In genomic region chr6:155444120-155444917, GRCh38 we compare ENCODE assay signal across 1 cellular context.
TF ChIP-seq lines count a peak whose summit lies in the region.

No MANE protein-coding gene starts in this region.

TF ChIP-seq in HepG2, 621 proteins besides CTCF, POLR2A, EP300 and RAD21 (continued from another document and continues in another):
- no peak for TF ChIP-seq ZNF142 (CRISPR knock-in tag; IDR thresholded peaks at IDR 0.05)
- no peak for TF ChIP-seq ZNF740 (CRISPR knock-in tag; IDR thresholded peaks at IDR 0.05)
- no peak for TF ChIP-seq ZBTB10 (CRISPR knock-in tag; IDR thresholded peaks at IDR 0.05; ENCODE audit: borderline replicate concordance)
- no peak for TF ChIP-seq IRF9 (CRISPR knock-in tag; IDR thresholded peaks at IDR 0.05; ENCODE audit: borderline replicate concordance)
- TF ChIP-seq LCORL (IDR thresholded peaks at IDR 0.05): no peak
- TF ChIP-seq LCORL (CRISPR knock-in tag; IDR thresholded peaks at IDR 0.05): peak; percentile 88
- no peak for TF ChIP-seq ZNF720 (CRISPR knock-in tag; IDR thresholded peaks at IDR 0.05)
- TF ChIP-seq AKAP8 (CRISPR knock-in tag; IDR thresholded peaks at IDR 0.05): no peak
- TF ChIP-seq NFRKB (IDR thresholded peaks at IDR 0.05): no peak
- no peak for TF ChIP-seq SPEN (CRISPR knock-in tag; IDR thresholded peaks at IDR 0.05; ENCODE audit: low read depth)
- TF ChIP-seq ZNF761 (CRISPR knock-in tag; conservative IDR thresholded peaks at IDR 0.05): peak; percentile 71; the same call in 1 of the 2 replicates
- no peak for TF ChIP-seq ZNF766 (CRISPR knock-in tag; IDR thresholded peaks at IDR 0.05; ENCODE audit: borderline replicate concordance)
- TF ChIP-seq ARNT (IDR thresholded peaks at IDR 0.05): peak; percentile 94; the same call in 1 of the 2 replicates
- peak; percentile 58 for TF ChIP-seq SP5 (CRISPR knock-in tag; IDR thresholded peaks at IDR 0.05; ENCODE audit: borderline replicate concordance, low read depth)
- no peak for TF ChIP-seq GTF2F1 (IDR thresholded peaks at IDR 0.05; ENCODE audit: low read length)
- TF ChIP-seq PAXIP1 (CRISPR knock-in tag; conservative IDR thresholded peaks at IDR 0.05): peak; percentile 91
- no peak for TF ChIP-seq ZNF350 (CRISPR knock-in tag; IDR thresholded peaks at IDR 0.05; ENCODE audit: borderline replicate concordance, low read depth)
- TF ChIP-seq ZNF660 (CRISPR knock-in tag; IDR thresholded peaks at IDR 0.05; ENCODE audit: borderline replicate concordance, low read depth): no peak
- TF ChIP-seq ZNF510 (CRISPR knock-in tag; IDR thresholded peaks at IDR 0.05; ENCODE audit: low read depth): peak; percentile 56; the same call in 1 of the 2 replicates
- no peak for TF ChIP-seq SRF (IDR thresholded peaks at IDR 0.05; ENCODE audit: low read depth, low read length)
- peak; percentile 91 for TF ChIP-seq SOX13 (IDR thresholded peaks at IDR 0.05)
- peak in 1 of 2 experiments; percentile 97; a peak in 2 of 4 replicates for TF ChIP-seq SOX13 (CRISPR knock-in tag; conservative IDR thresholded peaks at IDR 0.05 in 1 of 2, IDR thresholded peaks at IDR 0.05 in 1 of 2)
- TF ChIP-seq PHB2 (IDR thresholded peaks at IDR 0.05; ENCODE audit: partially characterized antibody): no peak
- no peak for TF ChIP-seq ZNF232 (CRISPR knock-in tag; IDR thresholded peaks at IDR 0.05; ENCODE audit: borderline replicate concordance)
- TF ChIP-seq NFE2L1 (CRISPR knock-in tag; IDR thresholded peaks at IDR 0.05; ENCODE audit: borderline replicate concordance): no peak
- TF ChIP-seq RORA (CRISPR knock-in tag; IDR thresholded peaks at IDR 0.05): no peak
- peak; percentile 81 for TF ChIP-seq HNF4A (CRISPR knock-in tag; IDR thresholded peaks at IDR 0.05)
- TF ChIP-seq TBX3 (IDR thresholded peaks at IDR 0.05; ENCODE audit: borderline replicate concordance): peak; percentile 61; the same call in 1 of the 2 replicates
- 0 out of 2 replicates have a peak, but pooled peaks have one; percentile 54 for TF ChIP-seq ATF5 (CRISPR knock-in tag; IDR thresholded peaks at IDR 0.05; ENCODE audit: low read depth)
- no peak for TF ChIP-seq ZNF619 (CRISPR knock-in tag; IDR thresholded peaks at IDR 0.05)
- no peak for TF ChIP-seq STAT5B (CRISPR knock-in tag; IDR thresholded peaks at IDR 0.05)
- TF ChIP-seq ZNF589 (CRISPR knock-in tag; conservative IDR thresholded peaks at IDR 0.05): peak; percentile 66; the same call in 1 of the 2 replicates
- no peak for TF ChIP-seq ZBTB44 (CRISPR knock-in tag; IDR thresholded peaks at IDR 0.05)
- TF ChIP-seq THYN1 (CRISPR knock-in tag; IDR thresholded peaks at IDR 0.05; ENCODE audit: borderline replicate concordance, low read depth): no peak; the same call in 1 of the 2 replicates
- TF ChIP-seq HNRNPUL1 (IDR thresholded peaks at IDR 0.05; ENCODE audit: low read depth, low read length): no peak
- TF ChIP-seq EZH2 (conservative IDR thresholded peaks at IDR 0.05; ENCODE audit: low read depth, low read length): no peak
- TF ChIP-seq CERS6 (CRISPR knock-in tag; IDR thresholded peaks at IDR 0.05): no peak
- peak; percentile 68 for TF ChIP-seq ASH2L (IDR thresholded peaks at IDR 0.05; ENCODE audit: insufficient read length, low read depth, low read length)
- no peak for TF ChIP-seq AGO1 (IDR thresholded peaks at IDR 0.05; ENCODE audit: low read depth, low read length, poor library complexity, severe bottlenecking)
- no peak for TF ChIP-seq PCBP2 (optimal IDR thresholded peaks at IDR 0.05; ENCODE audit: low read depth, low read length, poor library complexity, severe bottlenecking)
- TF ChIP-seq ZBED4 (CRISPR knock-in tag; IDR thresholded peaks at IDR 0.05; ENCODE audit: borderline replicate concordance): no peak; the same call in 1 of the 2 replicates
